ENCODE assay signal across 25 cellular contexts in genomic region chr1:86239490-86239889, GRCh38.
"Had no signal": no experiment of that assay in that cellular context is flagged by ENCODE, and none has a peak within 500 bp of the region (broad histone marks: within the 10 kb centered on the region; RNA-seq: fewer than 3 reads in every experiment).

No MANE protein-coding gene starts in this region.

- H3K4me3 Mint-ChIP-seq: dendritic cell treated with granulocyte-macrophage colony-stimulating factor and Interleukin-4, amounts not matched to agents 40 ng/mL and 50 ng/mL, for 4 days; effector memory CD8-positive, alpha-beta T cell; endodermal cell had no signal

- H3K4me1 ChIP-seq: colonic mucosa, esophagus squamous epithelium, foreskin keratinocyte, heart left ventricle, heart right ventricle had no signal

- H3K9me3 ChIP-seq: colonic mucosa, esophagus squamous epithelium, gastrocnemius medialis had no signal

- H3K36me3 ChIP-seq: colonic mucosa, esophagus muscularis mucosa, esophagus squamous epithelium, gastrocnemius medialis, gastroesophageal sphincter, heart left ventricle, heart right ventricle had no signal

- H3K4me3 ChIP-seq: colonic mucosa, coronary artery, dorsolateral prefrontal cortex, esophagus muscularis mucosa, esophagus squamous epithelium, gastrocnemius medialis, gastroesophageal sphincter, heart left ventricle, heart right ventricle had no signal

- H3K27ac Mint-ChIP-seq: dendritic cell treated with granulocyte-macrophage colony-stimulating factor and Interleukin-4, amounts not matched to agents 40 ng/mL and 50 ng/mL, for 4 days; effector memory CD8-positive, alpha-beta T cell; endodermal cell had no signal

- ATAC-seq: effector memory CD8-positive, alpha-beta T cell; esophagus mucosa; foreskin keratinocyte; gastrocnemius medialis; gastroesophageal sphincter; heart left ventricle; heart right ventricle had no signal

- H3K9me3 Mint-ChIP-seq: effector memory CD8-positive, alpha-beta T cell had no signal

- H3K27me3 Mint-ChIP-seq: dendritic cell treated with granulocyte-macrophage colony-stimulating factor and Interleukin-4, amounts not matched to agents 40 ng/mL and 50 ng/mL, for 4 days; effector memory CD8-positive, alpha-beta T cell had no signal

- H3K27ac ChIP-seq: colonic mucosa, coronary artery, dorsolateral prefrontal cortex, epithelial cell of prostate, esophagus muscularis mucosa, foreskin keratinocyte, gastrocnemius medialis, gastroesophageal sphincter, heart left ventricle, heart right ventricle had no signal

- DNase-seq: colonic mucosa; cortex of kidney; dermis blood vessel endothelial cell; dorsolateral prefrontal cortex; effector CD4-positive, alpha-beta T cell; effector CD8-positive, alpha-beta T cell; effector memory CD4-positive, alpha-beta T cell; effector memory CD8-positive, alpha-beta T cell; endodermal cell; erythroblast; esophagus squamous epithelium; foreskin fibroblast; foreskin keratinocyte; foreskin melanocyte; gastrocnemius medialis; glutamatergic neuron; head of caudate nucleus; heart left ventricle; heart right ventricle had no signal

- H3K4me1 Mint-ChIP-seq: endodermal cell had no signal

- H3K27me3 ChIP-seq: colonic mucosa, esophagus muscularis mucosa, esophagus squamous epithelium, foreskin keratinocyte, gastrocnemius medialis, gastroesophageal sphincter, heart left ventricle, heart right ventricle had no signal
